Comparison of ENCODE assay signal across 8 cellular contexts in the genomic region with DNA sequence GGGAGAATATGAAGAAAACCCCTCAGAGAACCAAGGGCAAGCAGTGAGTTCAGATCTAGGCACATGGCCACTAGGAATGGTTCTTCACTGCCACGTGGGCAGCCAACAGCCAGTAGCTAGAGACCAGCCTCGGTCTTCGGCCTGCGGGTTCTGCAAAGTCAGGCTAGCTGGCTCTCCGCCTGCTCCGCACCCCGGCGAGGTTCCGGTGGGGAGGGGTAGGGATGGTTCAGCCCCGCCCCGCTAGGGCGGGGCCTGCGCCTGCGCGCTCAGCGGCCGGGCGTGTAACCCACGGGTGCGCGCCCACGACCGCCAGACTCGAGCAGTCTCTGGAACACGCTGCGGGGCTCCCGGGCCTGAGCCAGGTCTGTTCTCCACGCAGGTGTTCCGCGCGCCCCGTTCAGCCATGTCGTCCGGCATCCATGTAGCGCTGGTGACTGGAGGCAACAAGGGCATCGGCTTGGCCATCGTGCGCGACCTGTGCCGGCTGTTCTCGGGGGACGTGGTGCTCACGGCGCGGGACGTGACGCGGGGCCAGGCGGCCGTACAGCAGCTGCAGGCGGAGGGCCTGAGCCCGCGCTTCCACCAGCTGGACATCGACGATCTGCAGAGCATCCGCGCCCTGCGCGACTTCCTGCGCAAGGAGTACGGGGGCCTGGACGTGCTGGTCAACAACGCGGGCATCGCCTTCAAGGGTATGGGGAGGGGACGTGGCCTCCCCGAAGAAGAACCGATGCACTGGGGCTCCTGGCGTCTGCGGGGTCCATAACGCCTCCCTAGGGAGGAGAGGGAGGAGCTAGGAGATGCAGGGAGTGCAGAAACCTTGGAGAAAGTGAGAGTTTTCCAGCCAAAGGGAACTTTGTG. TPM values are rescaled to one million over a fixed set of nuclear protein-coding genes. Genes with fewer than 3 reads are reported as not detected.
DNase-seq lines count a peak whose midpoint lies in the region; TF ChIP-seq lines count a peak whose summit lies in the region.

A gene (plus strand): TSS at position 312 of the 861 bp plus-strand sequence. CDS start 92 bp downstream, at position 404.

- peaks cover 28 to 43% (median 35%) of the 10 kb centered on the region in 4 donors for H3K4me1 Mint-ChIP-seq in CD4-positive, alpha-beta memory T cell

- no peaks in the 10 kb centered on the region for H3K27me3 Mint-ChIP-seq in CD4-positive, alpha-beta memory T cell

- CTCF ChIA-PET in CD4-positive, alpha-beta memory T cell (lab: Charles Lee; ENCODE audit: partially characterized antibody): interaction anchor here (1.0 to 3.5 kb wide), 5 partner anchors 9 to 56 kb away, joined by 3 to 18 read pairs (median 6); a partner anchor contains a TSS

- peak within 1 kb of the TSS; percentile 51 to 87 for H3K4me3 ChIP-seq in CD4-positive, alpha-beta memory T cell (ENCODE audit: low read length in 2 of 2)
- H3K4me3 ChIP-seq in NT2/D1 (ENCODE audit: insufficient read length, low read depth) (peak within 1 kb of the TSS; percentile 73), epithelial cell of esophagus (ENCODE audit: low read length) (peak within 1 kb of the TSS; percentile 70)

- peaks cover 33% of the 10 kb centered on the region for H3K4me1 ChIP-seq in CD4-positive, alpha-beta memory T cell (ENCODE audit: insufficient read depth, low read length)
- no peaks in the 10 kb centered on the region for H3K4me1 ChIP-seq in NT2/D1 (ENCODE audit: insufficient read depth, insufficient read length)

- peak within 1 kb of the TSS; percentile 90 to 95 (median 92) for H3K4me3 Mint-ChIP-seq in CD4-positive, alpha-beta memory T cell

- H3K27ac ChIP-seq in CD4-positive, alpha-beta memory T cell (ENCODE audit: low read depth, low read length): peak within 1 kb of the TSS; percentile 69

- H3K36me3 Mint-ChIP-seq in CD4-positive, alpha-beta memory T cell: peaks cover 26 to 29% of the 10 kb centered on the region in 2 donors

- H3K36me3 ChIP-seq in CD4-positive, alpha-beta memory T cell (ENCODE audit: insufficient read depth, low read length): no peaks in the 10 kb centered on the region
- peaks cover 15% of the 10 kb centered on the region for H3K36me3 ChIP-seq in NT2/D1 (ENCODE audit: insufficient read depth, insufficient read length, low read length)

- intact Hi-C loops in CD4-positive, alpha-beta memory T cell (cut with micrococcal nuclease): loop anchor here (1.0 to 10.0 kb wide), 2 partner anchors 10 to 915 kb away; a partner anchor contains a TSS

- peaks cover 0 to 3% of the 10 kb centered on the region in 2 donors for H3K9me3 ChIP-seq in CD4-positive, alpha-beta memory T cell (ENCODE audit: control insufficient read depth in 1 of 2, low read length in 2 of 2)
- peaks cover 22% of the 10 kb centered on the region for H3K9me3 ChIP-seq in NT2/D1 (ENCODE audit: insufficient read depth, low read length)

- DNase-seq in CD4-positive, alpha-beta memory T cell: peak; percentile 85 to 87 (median 87)
- peak; percentile 90 for DNase-seq in GM20000 (ENCODE audit: low spot score)
- DNase-seq in HT-29 (ENCODE audit: low spot score): peak; percentile 77
- DNase-seq in NT2/D1 (ENCODE audit: low read depth, low spot score): peak; percentile 52
- peak; percentile 81 for DNase-seq in activated T-cell treated with anti-CD3 and anti-CD28 coated beads for 4 hours
- peak; percentile 83 for DNase-seq in epithelial cell of esophagus (ENCODE audit: low read depth)
- DNase-seq in middle frontal gyrus (ENCODE audit: extremely low spot score, low spot score): peak; percentile 96
- peak; percentile 75 to 76 for DNase-seq in stimulated activated CD8-positive, alpha-beta memory T cell treated with anti-CD3 and anti-CD28 coated beads, Interleukin-2, amount 100 ng/mL, for 1 hour (ENCODE audit: low read depth in 2 of 2)

- peak within 1 kb of the TSS; percentile 82 for H3K9ac ChIP-seq in NT2/D1 (ENCODE audit: insufficient read length, low read depth)

- no peaks in the 10 kb centered on the region for H3K27me3 ChIP-seq in CD4-positive, alpha-beta memory T cell (ENCODE audit: insufficient read depth, low read length)
- H3K27me3 ChIP-seq in NT2/D1 (ENCODE audit: insufficient read depth, insufficient read length): peaks cover 2% of the 10 kb centered on the region

- POLR2A ChIA-PET in CD4-positive, alpha-beta memory T cell (lab: Charles Lee; ENCODE audit: partially characterized antibody): interaction anchor here (0.6 to 3.2 kb wide), 13 partner anchors 9 to 1494 kb away, joined by 3 to 60 read pairs (median 6); a partner anchor contains a TSS

- TF ChIP-seq CTCF in GM20000 (IDR thresholded peaks at IDR 0.05; ENCODE audit: extremely low read depth, missing control alignments): no peak
- no peak for TF ChIP-seq CTCF in epithelial cell of esophagus (IDR thresholded peaks at IDR 0.05; ENCODE audit: insufficient read depth, low read depth, low read length, missing control alignments)

- H3K9me3 Mint-ChIP-seq in CD4-positive, alpha-beta memory T cell: peaks cover 0 to 10% (median 4%) of the 10 kb centered on the region in 8 donors

- peak within 1 kb of the TSS; percentile 73 to 93 (median 85) for H3K27ac Mint-ChIP-seq in CD4-positive, alpha-beta memory T cell

RNA-seq across cellular contexts. Expression of the gene that starts here (rescaled TPM):
- total RNA-seq in CD4-positive, alpha-beta memory T cell: 10 to 100 TPM; 23.0 to 25.2 TPM
- 10 to 100 TPM; 49.3 to 82.2 TPM for polyA plus RNA-seq in CD4-positive, alpha-beta memory T cell
- total RNA-seq in HT-29 (2014; rRNA removed; shearing (Covaris generic)): 224 and 271 TPM in 2 replicates

Comparison
In these comparisons a context has a peak if more than half of its experiments do, and no peak if none do; other contexts are left out.
1. Peak in every context shown above with its lines: DNase-seq, H3K4me3 ChIP-seq and H3K27ac ChIP-seq.